ENCODE assay signal across 1 cellular context in the genomic region with DNA sequence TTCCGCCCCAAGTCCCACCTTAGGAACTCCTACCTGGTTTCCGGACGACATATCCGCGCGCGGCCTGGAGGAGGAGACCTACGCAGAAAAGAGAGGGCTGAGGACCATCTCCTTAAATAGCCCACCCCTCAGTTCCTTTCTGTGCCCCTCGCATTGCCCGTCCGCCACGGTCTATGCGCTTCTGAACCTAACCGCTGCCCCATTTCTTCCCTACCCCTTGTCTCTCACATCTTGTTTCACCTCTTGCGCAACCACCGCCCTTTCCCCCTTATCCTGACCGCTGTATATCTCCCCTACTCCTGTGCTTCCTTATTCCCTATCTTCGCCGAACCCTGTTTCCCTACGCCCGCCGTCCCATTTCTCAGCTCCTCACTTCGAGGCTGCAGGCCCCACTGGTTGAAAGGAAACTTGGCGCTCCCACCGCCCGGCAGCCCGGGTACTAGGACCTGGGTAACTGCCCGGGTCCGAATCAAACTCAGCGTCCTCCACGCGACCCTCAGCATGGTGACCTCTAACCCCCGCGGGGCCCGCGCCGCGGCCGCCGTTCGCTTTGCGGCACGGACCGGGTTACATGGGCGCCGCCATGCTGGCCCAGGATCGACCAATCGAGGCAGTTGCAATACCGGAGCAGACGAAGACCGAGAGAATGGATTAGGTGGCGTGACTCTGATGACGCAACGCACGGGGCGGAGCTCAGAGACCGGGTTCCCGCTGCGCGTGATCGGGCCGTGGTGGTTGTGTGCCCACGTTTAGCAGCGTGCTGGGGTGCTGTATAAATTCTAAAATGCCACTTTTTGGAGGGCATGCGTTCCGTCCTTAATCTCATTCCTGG.
TF ChIP-seq lines count a peak whose summit lies in the region.

MRPS15 (minus strand) TSS at position 612 of the 832 bp plus-strand sequence; CDS start at position 503, 109 bp downstream.

TF ChIP-seq in HepG2, 621 proteins besides CTCF, POLR2A, EP300 and RAD21 (continued from another document and continues in another):
- TF ChIP-seq ZNF770 (CRISPR knock-in tag; IDR thresholded peaks at IDR 0.05) (0 out of 2 replicates have a peak, but pooled peaks have one; percentile 50), ZNF207 (IDR thresholded peaks at IDR 0.05; ENCODE audit: borderline replicate concordance) (no peak), ZNF777 (CRISPR knock-in tag; IDR thresholded peaks at IDR 0.05) (no peak; the same call in 1 of the 2 replicates), TERF1 (CRISPR knock-in tag; IDR thresholded peaks at IDR 0.05) (no peak), ZNF629 (CRISPR knock-in tag; conservative IDR thresholded peaks at IDR 0.05) (peak; percentile 98), ZNF687 (CRISPR knock-in tag; IDR thresholded peaks at IDR 0.05) (peak; percentile 93), ZNF552 (CRISPR knock-in tag; IDR thresholded peaks at IDR 0.05; ENCODE audit: borderline replicate concordance) (peak; percentile 21), ZNF335 (CRISPR knock-in tag; IDR thresholded peaks at IDR 0.05) (peak; percentile 70; the same call in 1 of the 2 replicates), ZNF792 (CRISPR knock-in tag; IDR thresholded peaks at IDR 0.05) (peak; percentile 93), RARG (CRISPR knock-in tag; IDR thresholded peaks at IDR 0.05; ENCODE audit: low read depth) (no peak), HIVEP1 (CRISPR knock-in tag; IDR thresholded peaks at IDR 0.05) (peak; percentile 55; the same call in 1 of the 2 replicates), AHR (CRISPR knock-in tag; IDR thresholded peaks at IDR 0.05) (peak; percentile 97), ZNF598 (CRISPR knock-in tag; IDR thresholded peaks at IDR 0.05; ENCODE audit: borderline replicate concordance) (peak; percentile 92; the same call in 1 of the 2 replicates), RNF2 (conservative IDR thresholded peaks at IDR 0.05; ENCODE audit: low read depth) (no peak; the same call in none of the 2 replicates), CEBPG (CRISPR knock-in tag; IDR thresholded peaks at IDR 0.05) (peak; percentile 99), ZNF317 (CRISPR knock-in tag; IDR thresholded peaks at IDR 0.05) (no peak), ZNF510 (CRISPR knock-in tag; IDR thresholded peaks at IDR 0.05; ENCODE audit: low read depth) (no peak; the same call in 1 of the 2 replicates), MTF1 (CRISPR knock-in tag; IDR thresholded peaks at IDR 0.05) (no peak; the same call in 1 of the 2 replicates), ZSCAN30 (CRISPR knock-in tag; IDR thresholded peaks at IDR 0.05) (no peak), ZNF720 (CRISPR knock-in tag; IDR thresholded peaks at IDR 0.05) (peak; percentile 73; the same call in 1 of the 2 replicates), MEIS2 (CRISPR knock-in tag; IDR thresholded peaks at IDR 0.05) (no peak), TCF12 (IDR thresholded peaks at IDR 0.05) (no peak), TCF12 (CRISPR knock-in tag; IDR thresholded peaks at IDR 0.05) (0 out of 2 replicates have a peak, but pooled peaks have one; percentile 21), GFI1 (CRISPR knock-in tag; IDR thresholded peaks at IDR 0.05; ENCODE audit: borderline replicate concordance) (peak; percentile 80; the same call in 1 of the 2 replicates), TBX3 (IDR thresholded peaks at IDR 0.05; ENCODE audit: borderline replicate concordance) (peak; percentile 50; the same call in 1 of the 2 replicates), ZNF350 (CRISPR knock-in tag; IDR thresholded peaks at IDR 0.05; ENCODE audit: borderline replicate concordance, low read depth) (peak; percentile 97), ZNF451 (CRISPR knock-in tag; IDR thresholded peaks at IDR 0.05) (no peak; the same call in 1 of the 2 replicates), ZNF431 (CRISPR knock-in tag; IDR thresholded peaks at IDR 0.05; ENCODE audit: borderline replicate concordance, low read depth) (no peak), RFX1 (IDR thresholded peaks at IDR 0.05) (no peak), ZNF30 (CRISPR knock-in tag; IDR thresholded peaks at IDR 0.05) (no peak), SUZ12 (IDR thresholded peaks at IDR 0.05; ENCODE audit: low read depth, low read length) (no peak), TEAD3 (CRISPR knock-in tag; optimal IDR thresholded peaks at IDR 0.05; ENCODE audit: borderline replicate concordance) (peak; percentile 89), NFRKB (IDR thresholded peaks at IDR 0.05) (peak; percentile 55; the same call in 1 of the 2 replicates), ZNF33A (CRISPR knock-in tag; IDR thresholded peaks at IDR 0.05; ENCODE audit: borderline replicate concordance) (no peak), ZBTB2 (CRISPR knock-in tag; IDR thresholded peaks at IDR 0.05; ENCODE audit: low read depth) (peak; percentile 99)
- TF ChIP-seq, protein P1, sequence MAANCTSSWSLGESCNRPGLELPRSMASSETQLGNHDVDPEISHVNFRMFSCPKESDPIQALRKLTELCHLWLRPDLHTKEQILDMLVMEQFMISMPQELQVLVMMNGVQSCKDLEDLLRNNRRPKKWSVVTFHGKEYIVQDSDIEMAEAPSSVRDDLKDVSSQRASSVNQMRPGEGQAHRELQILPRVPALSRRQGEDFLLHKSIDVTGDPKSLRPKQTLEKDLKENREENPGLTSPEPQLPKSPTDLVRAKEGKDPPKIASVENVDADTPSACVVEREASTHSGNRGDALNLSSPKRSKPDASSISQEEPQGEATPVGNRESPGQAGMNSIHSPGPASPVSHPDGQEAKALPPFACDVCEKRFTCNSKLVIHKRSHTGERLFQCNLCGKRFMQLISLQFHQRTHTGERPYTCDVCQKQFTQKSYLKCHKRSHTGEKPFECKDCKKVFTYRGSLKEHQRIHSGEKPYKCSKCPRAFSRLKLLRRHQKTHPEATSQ (CRISPR knock-in tag; IDR thresholded peaks at IDR 0.05; ENCODE audit: borderline replicate concordance): 0 out of 2 replicates have a peak, but pooled peaks have one; percentile 19
- TF ChIP-seq, protein P2, sequence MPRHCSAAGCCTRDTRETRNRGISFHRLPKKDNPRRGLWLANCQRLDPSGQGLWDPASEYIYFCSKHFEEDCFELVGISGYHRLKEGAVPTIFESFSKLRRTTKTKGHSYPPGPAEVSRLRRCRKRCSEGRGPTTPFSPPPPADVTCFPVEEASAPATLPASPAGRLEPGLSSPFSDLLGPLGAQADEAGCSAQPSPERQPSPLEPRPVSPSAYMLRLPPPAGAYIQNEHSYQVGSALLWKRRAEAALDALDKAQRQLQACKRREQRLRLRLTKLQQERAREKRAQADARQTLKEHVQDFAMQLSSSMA (CRISPR knock-in tag; IDR thresholded peaks at IDR 0.05): 0 out of 2 replicates have a peak, but pooled peaks have one; percentile 5
- TF ChIP-seq, protein P3, sequence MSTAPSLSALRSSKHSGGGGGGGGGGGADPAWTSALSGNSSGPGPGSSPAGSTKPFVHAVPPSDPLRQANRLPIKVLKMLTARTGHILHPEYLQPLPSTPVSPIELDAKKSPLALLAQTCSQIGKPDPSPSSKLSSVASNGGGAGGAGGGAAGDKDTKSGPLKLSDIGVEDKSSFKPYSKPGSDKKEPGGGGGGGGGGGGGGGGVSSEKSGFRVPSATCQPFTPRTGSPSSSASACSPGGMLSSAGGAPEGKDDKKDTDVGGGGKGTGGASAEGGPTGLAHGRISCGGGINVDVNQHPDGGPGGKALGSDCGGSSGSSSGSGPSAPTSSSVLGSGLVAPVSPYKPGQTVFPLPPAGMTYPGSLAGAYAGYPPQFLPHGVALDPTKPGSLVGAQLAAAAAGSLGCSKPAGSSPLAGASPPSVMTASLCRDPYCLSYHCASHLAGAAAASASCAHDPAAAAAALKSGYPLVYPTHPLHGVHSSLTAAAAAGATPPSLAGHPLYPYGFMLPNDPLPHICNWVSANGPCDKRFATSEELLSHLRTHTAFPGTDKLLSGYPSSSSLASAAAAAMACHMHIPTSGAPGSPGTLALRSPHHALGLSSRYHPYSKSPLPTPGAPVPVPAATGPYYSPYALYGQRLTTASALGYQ (CRISPR knock-in tag; IDR thresholded peaks at IDR 0.05): peak; percentile 57; the same call in 1 of the 2 replicates
- TF ChIP-seq, protein P4, sequence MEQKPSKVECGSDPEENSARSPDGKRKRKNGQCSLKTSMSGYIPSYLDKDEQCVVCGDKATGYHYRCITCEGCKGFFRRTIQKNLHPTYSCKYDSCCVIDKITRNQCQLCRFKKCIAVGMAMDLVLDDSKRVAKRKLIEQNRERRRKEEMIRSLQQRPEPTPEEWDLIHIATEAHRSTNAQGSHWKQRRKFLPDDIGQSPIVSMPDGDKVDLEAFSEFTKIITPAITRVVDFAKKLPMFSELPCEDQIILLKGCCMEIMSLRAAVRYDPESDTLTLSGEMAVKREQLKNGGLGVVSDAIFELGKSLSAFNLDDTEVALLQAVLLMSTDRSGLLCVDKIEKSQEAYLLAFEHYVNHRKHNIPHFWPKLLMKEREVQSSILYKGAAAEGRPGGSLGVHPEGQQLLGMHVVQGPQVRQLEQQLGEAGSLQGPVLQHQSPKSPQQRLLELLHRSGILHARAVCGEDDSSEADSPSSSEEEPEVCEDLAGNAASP (CRISPR knock-in tag; IDR thresholded peaks at IDR 0.05; ENCODE audit: borderline replicate concordance): peak; percentile 82
- TF ChIP-seq, protein P5, sequence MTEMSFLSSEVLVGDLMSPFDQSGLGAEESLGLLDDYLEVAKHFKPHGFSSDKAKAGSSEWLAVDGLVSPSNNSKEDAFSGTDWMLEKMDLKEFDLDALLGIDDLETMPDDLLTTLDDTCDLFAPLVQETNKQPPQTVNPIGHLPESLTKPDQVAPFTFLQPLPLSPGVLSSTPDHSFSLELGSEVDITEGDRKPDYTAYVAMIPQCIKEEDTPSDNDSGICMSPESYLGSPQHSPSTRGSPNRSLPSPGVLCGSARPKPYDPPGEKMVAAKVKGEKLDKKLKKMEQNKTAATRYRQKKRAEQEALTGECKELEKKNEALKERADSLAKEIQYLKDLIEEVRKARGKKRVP (CRISPR knock-in tag; IDR thresholded peaks at IDR 0.05): peak; percentile 60 to 97; a peak in 3 of 4 replicates
- TF ChIP-seq, protein P6, sequence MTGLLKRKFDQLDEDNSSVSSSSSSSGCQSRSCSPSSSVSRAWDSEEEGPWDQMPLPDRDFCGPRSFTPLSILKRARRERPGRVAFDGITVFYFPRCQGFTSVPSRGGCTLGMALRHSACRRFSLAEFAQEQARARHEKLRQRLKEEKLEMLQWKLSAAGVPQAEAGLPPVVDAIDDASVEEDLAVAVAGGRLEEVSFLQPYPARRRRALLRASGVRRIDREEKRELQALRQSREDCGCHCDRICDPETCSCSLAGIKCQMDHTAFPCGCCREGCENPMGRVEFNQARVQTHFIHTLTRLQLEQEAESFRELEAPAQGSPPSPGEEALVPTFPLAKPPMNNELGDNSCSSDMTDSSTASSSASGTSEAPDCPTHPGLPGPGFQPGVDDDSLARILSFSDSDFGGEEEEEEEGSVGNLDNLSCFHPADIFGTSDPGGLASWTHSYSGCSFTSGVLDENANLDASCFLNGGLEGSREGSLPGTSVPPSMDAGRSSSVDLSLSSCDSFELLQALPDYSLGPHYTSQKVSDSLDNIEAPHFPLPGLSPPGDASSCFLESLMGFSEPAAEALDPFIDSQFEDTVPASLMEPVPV (CRISPR knock-in tag; IDR thresholded peaks at IDR 0.05): peak; percentile 85; the same call in 1 of the 2 replicates
